23 cellular contexts compared by ENCODE assay signal in the genomic region with DNA sequence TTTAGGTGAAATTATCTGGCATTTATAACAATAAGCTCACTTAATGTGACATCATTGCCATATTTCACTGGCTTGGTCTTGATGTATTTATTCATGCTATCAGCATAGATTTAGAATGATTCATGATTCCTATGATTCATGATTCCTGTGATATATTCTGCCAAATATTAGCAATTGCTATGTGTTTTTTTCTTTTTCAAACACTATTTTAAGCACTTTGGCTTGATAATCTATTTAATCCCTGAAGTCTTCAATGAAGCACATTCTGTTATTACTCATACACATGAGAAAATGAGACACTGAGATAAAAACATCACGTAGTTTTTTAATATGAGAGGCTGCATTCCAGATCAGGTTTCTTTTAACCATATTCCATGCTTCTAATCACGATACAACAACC.
DNase-seq lines count a peak whose midpoint lies in the region; ATAC-seq, FAIRE-seq and TF ChIP-seq lines count a peak whose summit lies in the region.
"Had no signal": no experiment of that assay in that cellular context is flagged by ENCODE, and none has a peak within 500 bp of the region (broad histone marks: within the 10 kb centered on the region; RNA-seq: fewer than 3 reads in every experiment).

No MANE protein-coding gene starts in this region.

- peak; percentile 52 for FAIRE-seq in H54 (lab: Jason Lieb, UNC)

- H3K4me1 ChIP-seq in CD4-positive, alpha-beta memory T cell (ENCODE audit: insufficient read depth, low read length) = no peaks in the 10 kb centered on the region
- H3K4me1 ChIP-seq: spleen, testis had no signal

- intact Hi-C loops in CD4-positive, alpha-beta memory T cell (cut with micrococcal nuclease) = no loop called here

- H3K4me3 Mint-ChIP-seq in CD4-positive, alpha-beta memory T cell = no peak overlapping the region
- H3K4me3 Mint-ChIP-seq: activated naive CD8-positive, alpha-beta T cell treated with anti-CD3 and anti-CD28 coated beads, Interleukin-2, amount 50 U/mL, for 24 hours; activated T-cell treated with anti-CD3 and anti-CD28 coated beads, Interleukin-2, amount 50 U/mL, for 72 hours; B cell; GM23338; natural killer cell; T-cell had no signal

- no peaks in the 10 kb centered on the region for H3K36me3 Mint-ChIP-seq in CD4-positive, alpha-beta memory T cell
- H3K36me3 Mint-ChIP-seq: natural killer cell, T-cell had no signal

- POLR2A ChIA-PET in CD4-positive, alpha-beta memory T cell (lab: Charles Lee; ENCODE audit: partially characterized antibody) = no interaction called here

- no peak overlapping the region for H3K27ac Mint-ChIP-seq in CD4-positive, alpha-beta memory T cell
- H3K27ac Mint-ChIP-seq: activated naive CD8-positive, alpha-beta T cell treated with anti-CD3 and anti-CD28 coated beads, Interleukin-2, amount 50 U/mL, for 24 hours; activated T-cell treated with anti-CD3 and anti-CD28 coated beads, Interleukin-2, amount 50 U/mL, for 72 hours; B cell; GM23338; natural killer cell; progenitor cell of endocrine pancreas; T-cell had no signal

- no peak overlapping the region for H3K4me3 ChIP-seq in CD4-positive, alpha-beta memory T cell (ENCODE audit: low read length in 2 of 2)
- H3K4me3 ChIP-seq: GM23338, spleen, testis had no signal

- no peak for TF ChIP-seq POLR2A in H54 (IDR thresholded peaks at IDR 0.05; ENCODE audit: low read depth, low read length)

- DNase-seq in H54 (ENCODE audit: insufficient read length, low spot score) = no peak
- DNase-seq in non-pigmented ciliary epithelial cell (ENCODE audit: low read depth) = peak; percentile 75
- DNase-seq in CD4-positive, alpha-beta memory T cell = no peak
- no peak for DNase-seq in activated CD4-positive, CD25-positive, alpha-beta regulatory T cell (lab: John Stamatoyannopoulos, UW)
- no peak for DNase-seq in NCI-H2227 (lab: John Stamatoyannopoulos, UW; ENCODE audit: unreplicated experiment)
- DNase-seq in caudate nucleus (lab: John Stamatoyannopoulos, UW) = no peak
- DNase-seq: activated CD4-positive, alpha-beta T cell treated with anti-CD3 and anti-CD28 coated beads, Interleukin-2, amount 50 U/mL, for 48 hours; activated naive CD8-positive, alpha-beta T cell treated with anti-CD3 and anti-CD28 coated beads, Interleukin-2, amount 50 U/mL, for 24 hours; activated T-cell treated with anti-CD3 and anti-CD28 coated beads, Interleukin-2, amount 50 U/mL, for 72 hours; head of caudate nucleus; mammary epithelial cell; natural killer cell; NCI-H1417 treated with DMSO at 0.1 percent for 48 hours; spleen; T-cell; testis had no signal

- H3K27me3 ChIP-seq in CD4-positive, alpha-beta memory T cell (ENCODE audit: insufficient read depth, low read length) = no peaks in the 10 kb centered on the region
- H3K27me3 ChIP-seq: spleen, testis had no signal

- H3K9me3 Mint-ChIP-seq in CD4-positive, alpha-beta memory T cell = peaks cover 0 to 9% (median 5%) of the 10 kb centered on the region in 8 donors
- H3K9me3 Mint-ChIP-seq: GM23338 had no signal

- no peaks in the 10 kb centered on the region for H3K4me1 Mint-ChIP-seq in CD4-positive, alpha-beta memory T cell
- H3K4me1 Mint-ChIP-seq: activated naive CD8-positive, alpha-beta T cell treated with anti-CD3 and anti-CD28 coated beads, Interleukin-2, amount 50 U/mL, for 24 hours; B cell; natural killer cell; T-cell had no signal

- CTCF ChIA-PET in CD4-positive, alpha-beta memory T cell (lab: Charles Lee; ENCODE audit: partially characterized antibody) = no interaction called here

- no peaks in the 10 kb centered on the region for H3K27me3 Mint-ChIP-seq in CD4-positive, alpha-beta memory T cell
- H3K27me3 Mint-ChIP-seq: activated naive CD8-positive, alpha-beta T cell treated with anti-CD3 and anti-CD28 coated beads, Interleukin-2, amount 50 U/mL, for 24 hours; B cell; progenitor cell of endocrine pancreas; T-cell had no signal

- H3K9me3 ChIP-seq in CD4-positive, alpha-beta memory T cell (ENCODE audit: control insufficient read depth in 1 of 2, low read length in 2 of 2) = no peaks in the 10 kb centered on the region
- H3K9me3 ChIP-seq: spleen, testis had no signal

- H3K36me3 ChIP-seq in CD4-positive, alpha-beta memory T cell (ENCODE audit: insufficient read depth, low read length) = no peaks in the 10 kb centered on the region
- H3K36me3 ChIP-seq: spleen had no signal

- no peak overlapping the region for H3K27ac ChIP-seq in CD4-positive, alpha-beta memory T cell (ENCODE audit: low read depth, low read length)
- no peak overlapping the region for H3K27ac ChIP-seq in caudate nucleus (ENCODE audit: low read depth, low read length)
- H3K27ac ChIP-seq: HL-60, spleen, testis had no signal

- ATAC-seq in SK-N-SH treated with all-trans-retinoic acid at 6 μM for 48 hours = peak; percentile 78
- peak; percentile 43 for ATAC-seq in esophagus mucosa
- ATAC-seq: activated naive CD8-positive, alpha-beta T cell treated with anti-CD3 and anti-CD28 coated beads, Interleukin-2, amount 50 U/mL, for 24 hours; activated T-cell treated with anti-CD3 and anti-CD28 coated beads, Interleukin-2, amount 50 U/mL, for 72 hours; GM23338; natural killer cell; Right ventricle myocardium inferior; T-cell had no signal

TF ChIP-seq in SK-N-SH treated with all-trans-retinoic acid at 6 μM for 48 hours, 23 proteins besides CTCF, POLR2A, EP300 and RAD21:
- TF ChIP-seq ZC3H10 (CRISPR knock-in tag; IDR thresholded peaks at IDR 0.05) = peak; percentile 96
- TF ChIP-seq ZNF565 (CRISPR knock-in tag; conservative IDR thresholded peaks at IDR 0.05; ENCODE audit: low read depth) = no peak
- TF ChIP-seq, protein P1, sequence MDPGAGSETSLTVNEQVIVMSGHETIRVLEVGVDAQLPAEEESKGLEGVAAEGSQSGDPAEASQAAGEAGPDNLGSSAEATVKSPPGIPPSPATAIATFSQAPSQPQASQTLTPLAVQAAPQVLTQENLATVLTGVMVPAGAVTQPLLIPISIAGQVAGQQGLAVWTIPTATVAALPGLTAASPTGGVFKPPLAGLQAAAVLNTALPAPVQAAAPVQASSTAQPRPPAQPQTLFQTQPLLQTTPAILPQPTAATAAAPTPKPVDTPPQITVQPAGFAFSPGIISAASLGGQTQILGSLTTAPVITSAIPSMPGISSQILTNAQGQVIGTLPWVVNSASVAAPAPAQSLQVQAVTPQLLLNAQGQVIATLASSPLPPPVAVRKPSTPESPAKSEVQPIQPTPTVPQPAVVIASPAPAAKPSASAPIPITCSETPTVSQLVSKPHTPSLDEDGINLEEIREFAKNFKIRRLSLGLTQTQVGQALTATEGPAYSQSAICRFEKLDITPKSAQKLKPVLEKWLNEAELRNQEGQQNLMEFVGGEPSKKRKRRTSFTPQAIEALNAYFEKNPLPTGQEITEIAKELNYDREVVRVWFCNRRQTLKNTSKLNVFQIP (CRISPR knock-in tag; IDR thresholded peaks at IDR 0.05; ENCODE audit: borderline replicate concordance, low read depth) = peak; percentile 84; the same call in 1 of the 2 replicates
- peak; percentile 90; the same call in 1 of the 2 replicates for TF ChIP-seq CREB5 (CRISPR knock-in tag; IDR thresholded peaks at IDR 0.05; ENCODE audit: low read depth)
- TF ChIP-seq ISL1 (CRISPR knock-in tag; IDR thresholded peaks at IDR 0.05) = peak; percentile 98
- TF ChIP-seq CSDC2 (CRISPR knock-in tag; IDR thresholded peaks at IDR 0.05) = no peak
- peak; percentile 96; the same call in 1 of the 2 replicates for TF ChIP-seq TOX (CRISPR knock-in tag; IDR thresholded peaks at IDR 0.05; ENCODE audit: borderline replicate concordance)
- TF ChIP-seq PATZ1 (CRISPR knock-in tag; IDR thresholded peaks at IDR 0.05; ENCODE audit: borderline replicate concordance) = 0 out of 2 replicates have a peak, but pooled peaks have one; percentile 22
